8 cellular contexts compared by ENCODE assay signal in the genomic region with DNA sequence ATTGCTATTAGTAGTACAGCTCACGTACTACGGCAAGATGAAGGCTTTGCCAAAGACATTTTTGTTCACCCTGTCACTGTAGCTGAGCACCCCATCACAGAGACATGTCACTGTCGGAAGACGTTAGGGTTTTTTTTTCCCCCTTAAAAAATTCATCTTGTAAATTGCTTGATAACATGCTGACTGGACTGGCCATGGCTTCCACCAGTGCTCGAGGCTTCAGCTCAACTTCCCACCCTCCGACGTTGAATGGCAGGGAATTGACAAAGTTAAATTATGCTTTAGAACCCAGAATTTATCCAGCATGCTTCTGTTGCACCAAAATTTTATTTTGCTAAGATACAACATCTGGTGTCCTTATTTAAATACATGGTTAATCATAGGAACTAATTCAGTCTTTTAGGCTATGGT. TPM values are rescaled to one million over a fixed set of nuclear protein-coding genes. Genes with fewer than 3 reads are reported as not detected.
DNase-seq lines count a peak whose midpoint lies in the region; ATAC-seq, FAIRE-seq and TF ChIP-seq lines count a peak whose summit lies in the region.

No MANE protein-coding gene starts in this region.

- no peaks in the 10 kb centered on the region for H3K9me3 ChIP-seq in right lobe of liver

- no peak for TF ChIP-seq POLR2A in right lobe of liver (IDR thresholded peaks at IDR 0.05)

- peaks cover 0 to 17% (median 8%) of the 10 kb centered on the region in 4 donors for H3K4me1 ChIP-seq in right lobe of liver

- no peaks in the 10 kb centered on the region for H3K9me3 Mint-ChIP-seq in activated T-cell treated with anti-CD3 and anti-CD28 coated beads, Interleukin-2, amount 50 U/mL, for 72 hours
- H3K9me3 Mint-ChIP-seq in activated naive CD8-positive, alpha-beta T cell treated with anti-CD3 and anti-CD28 coated beads, Interleukin-2, amount 10 ng/mL, durations not matched to agents 7 days and 5 days, result no peaks in the 10 kb centered on the region
- H3K9me3 Mint-ChIP-seq in type B pancreatic cell, result no peaks in the 10 kb centered on the region

- H3K27me3 ChIP-seq in right lobe of liver, result no peaks in the 10 kb centered on the region

- peak overlapping the region; percentile 83 for H3K27ac Mint-ChIP-seq in activated T-cell treated with anti-CD3 and anti-CD28 coated beads, Interleukin-2, amount 50 U/mL, for 72 hours
- H3K27ac Mint-ChIP-seq in activated naive CD8-positive, alpha-beta T cell treated with anti-CD3 and anti-CD28 coated beads, Interleukin-2, amount 10 ng/mL, durations not matched to agents 7 days and 5 days, result peak overlapping the region; percentile 90
- peak overlapping the region; percentile 95 for H3K27ac Mint-ChIP-seq in type B pancreatic cell

- ATAC-seq in activated T-cell treated with anti-CD3 and anti-CD28 coated beads, Interleukin-2, amount 50 U/mL, for 72 hours (replicated peaks in 1 of 2), result no peak
- ATAC-seq in activated naive CD8-positive, alpha-beta T cell treated with anti-CD3 and anti-CD28 coated beads, Interleukin-2, amount 10 ng/mL, durations not matched to agents 7 days and 5 days (ENCODE audit: low read depth), result peak; percentile 1
- ATAC-seq in right lobe of liver, result no peak

- TF ChIP-seq CTCF in right lobe of liver (IDR thresholded peaks at IDR 0.05) (no peak), type B pancreatic cell (conservative IDR thresholded peaks at IDR 0.05) (no peak)

- peak overlapping the region; percentile 75 to 97 (median 76) for H3K27ac ChIP-seq in right lobe of liver

- H3K4me3 ChIP-seq in right lobe of liver, result peak overlapping the region; percentile 73 to 80 (median 74)

- no peaks in the 10 kb centered on the region for H3K36me3 ChIP-seq in right lobe of liver

- H3K4me1 Mint-ChIP-seq in activated T-cell treated with anti-CD3 and anti-CD28 coated beads, Interleukin-2, amount 50 U/mL, for 72 hours (ENCODE audit: low read depth), result peaks cover 28% of the 10 kb centered on the region
- peaks cover 15% of the 10 kb centered on the region for H3K4me1 Mint-ChIP-seq in activated naive CD8-positive, alpha-beta T cell treated with anti-CD3 and anti-CD28 coated beads, Interleukin-2, amount 10 ng/mL, durations not matched to agents 7 days and 5 days
- peaks cover 23% of the 10 kb centered on the region for H3K4me1 Mint-ChIP-seq in type B pancreatic cell (ENCODE audit: unreplicated experiment)

- H3K36me3 Mint-ChIP-seq in activated T-cell treated with anti-CD3 and anti-CD28 coated beads, Interleukin-2, amount 50 U/mL, for 72 hours (ENCODE audit: insufficient read depth in 2 of 2), result peaks cover 7 to 13% of the 10 kb centered on the region in 2 donors
- H3K36me3 Mint-ChIP-seq in activated naive CD8-positive, alpha-beta T cell treated with anti-CD3 and anti-CD28 coated beads, Interleukin-2, amount 10 ng/mL, durations not matched to agents 7 days and 5 days, result no peaks in the 10 kb centered on the region
- H3K36me3 Mint-ChIP-seq in type B pancreatic cell, result no peaks in the 10 kb centered on the region

- peaks cover 5% of the 10 kb centered on the region for H3K27me3 Mint-ChIP-seq in activated T-cell treated with anti-CD3 and anti-CD28 coated beads, Interleukin-2, amount 50 U/mL, for 72 hours (ENCODE audit: low read depth)
- peaks cover 4% of the 10 kb centered on the region for H3K27me3 Mint-ChIP-seq in activated naive CD8-positive, alpha-beta T cell treated with anti-CD3 and anti-CD28 coated beads, Interleukin-2, amount 10 ng/mL, durations not matched to agents 7 days and 5 days
- H3K27me3 Mint-ChIP-seq in type B pancreatic cell, result no peaks in the 10 kb centered on the region

- 8% methylated on average over 5 of the region's 7 CpGs for WGBS in right lobe of liver (ENCODE audit: insufficient coverage, low coverage, low lambda C conversion rate, missing lambda C conversion rate)

- peak overlapping the region; percentile 87 for H3K4me3 Mint-ChIP-seq in activated T-cell treated with anti-CD3 and anti-CD28 coated beads, Interleukin-2, amount 50 U/mL, for 72 hours
- H3K4me3 Mint-ChIP-seq in activated naive CD8-positive, alpha-beta T cell treated with anti-CD3 and anti-CD28 coated beads, Interleukin-2, amount 10 ng/mL, durations not matched to agents 7 days and 5 days, result peak overlapping the region; percentile 89
- peak overlapping the region; percentile 95 for H3K4me3 Mint-ChIP-seq in type B pancreatic cell

- DNase-seq in activated T-cell treated with anti-CD3 and anti-CD28 coated beads, Interleukin-2, amount 50 U/mL, for 72 hours, result no peak
- no peak for DNase-seq in activated T-cell treated with anti-CD3 and anti-CD28 coated beads, Interleukin-2, amount 50 U/mL, for 1 hour
- no peak for DNase-seq in activated naive CD8-positive, alpha-beta T cell treated with anti-CD3 and anti-CD28 coated beads, Interleukin-2, amount 10 ng/mL, durations not matched to agents 7 days and 5 days
- no peak for DNase-seq in right lobe of liver
- DNase-seq in type B pancreatic cell (ENCODE audit: extremely low spot score, unreplicated experiment), result no peak
- DNase-seq in DMS53 (lab: John Stamatoyannopoulos, UW), result no peak
- no peak for DNase-seq in HTR-8/SVneo (ENCODE audit: insufficient read length, low spot score)
- DNase-seq in AG20443 (ENCODE audit: low spot score), result no peak

- intact Hi-C loops in right lobe of liver (cut with DNase I), result no loop called here

- FAIRE-seq in HTR-8/SVneo (lab: Jason Lieb, UNC), result no peak

- POLR2A ChIA-PET in activated naive CD8-positive, alpha-beta T cell treated with anti-CD3 and anti-CD28 coated beads, Interleukin-2, amount 10 ng/mL, durations not matched to agents 7 days and 5 days (lab: Charles Lee), result interaction anchor here (0.9 to 3.9 kb wide), 3 partner anchors 82 to 438 kb away, joined by 3 to 42 read pairs (median 3); a partner anchor contains a TSS

RNA-seq across cellular contexts. Expression of a gene that starts 0.7 kb away (rescaled TPM):
- total RNA-seq in activated T-cell treated with anti-CD3 and anti-CD28 coated beads, Interleukin-2, amount 50 U/mL, for 72 hours, result 10 to 100 TPM; 50.0 to 67.3 TPM
- 10 to 100 TPM; 43.4 to 43.9 TPM for total RNA-seq in activated naive CD8-positive, alpha-beta T cell treated with anti-CD3 and anti-CD28 coated beads, Interleukin-2, amount 10 ng/mL, durations not matched to agents 7 days and 5 days
- total RNA-seq in right lobe of liver, result 10 to 100 TPM; 13.8 to 25.6 (median 20.2) TPM
- total RNA-seq in type B pancreatic cell (ENCODE audit: low replicate concordance), result 38.8 and 39.0 TPM in 2 replicates
